Comparison of ENCODE assay signal across 15 cellular contexts in genomic region chr1:215466361-215466760, GRCh38.
DNase-seq lines count a peak whose midpoint lies in the region; ATAC-seq and TF ChIP-seq lines count a peak whose summit lies in the region.
"Had no signal": no experiment of that assay in that cellular context is flagged by ENCODE, and none has a peak within 500 bp of the region (broad histone marks: within the 10 kb centered on the region; RNA-seq: fewer than 3 reads in every experiment).

No MANE protein-coding gene starts in this region.

- no peaks in the 10 kb centered on the region for H3K27me3 Mint-ChIP-seq in GM23338 (ENCODE audit: insufficient read depth, low read depth, poor library complexity)
- H3K27me3 Mint-ChIP-seq in activated T-cell treated with anti-CD3 and anti-CD28 coated beads, Interleukin-2, amount 50 U/mL, for 4 hours (ENCODE audit: low read depth) = peaks cover 3% of the 10 kb centered on the region

- no peaks in the 10 kb centered on the region for H4K20me1 ChIP-seq in GM23338 (replicated peaks; ENCODE audit: insufficient read depth)

- POLR2A ChIA-PET in GM10248 (lab: Yijun Ruan, JAX) = no interaction called here

- ATAC-seq in GM23338 = no peak; the same call in 2 of the 3 replicates
- ATAC-seq in activated T-cell treated with anti-CD3 and anti-CD28 coated beads, Interleukin-2, amount 50 U/mL, for 4 hours = no peak
- ATAC-seq: GM12878, HCT116 had no signal

- no peaks in the 10 kb centered on the region for H3K9me3 Mint-ChIP-seq in GM23338
- no peaks in the 10 kb centered on the region for H3K9me3 Mint-ChIP-seq in activated T-cell treated with anti-CD3 and anti-CD28 coated beads, Interleukin-2, amount 50 U/mL, for 4 hours

- DNase-seq in GM23338 (ENCODE audit: low spot score) (peak; percentile 9), HAP-1 (ENCODE audit: low spot score in 2 of 2) (peak; percentile 12 to 82), NCI-H774 (lab: John Stamatoyannopoulos, UW) (peak; percentile 28), brain microvascular endothelial cell (no peak), GM10248 (ENCODE audit: extremely low spot score) (no peak)
- DNase-seq in activated T-cell treated with anti-CD3 and anti-CD28 coated beads, Interleukin-2, amount 50 U/mL, for 4 hours = no peak
- DNase-seq: C1 segment of cervical spinal cord; Calu3; CD4-positive, alpha-beta memory T cell; COR-L47; DMS153; DND-41; GOT3 had no signal

- H3K27me3 ChIP-seq in GM23338 (ENCODE audit: insufficient read depth) (no peaks in the 10 kb centered on the region), HAP-1 (ENCODE audit: low read depth) (no peaks in the 10 kb centered on the region), brain microvascular endothelial cell (replicated peaks) (no peaks in the 10 kb centered on the region)

- H3K4me3 Mint-ChIP-seq in GM23338 = no peak overlapping the region
- no peak overlapping the region for H3K4me3 Mint-ChIP-seq in activated T-cell treated with anti-CD3 and anti-CD28 coated beads, Interleukin-2, amount 50 U/mL, for 4 hours
- H3K4me3 Mint-ChIP-seq: CD4-positive, alpha-beta memory T cell had no signal

- H3K36me3 Mint-ChIP-seq in GM23338 (ENCODE audit: low read depth) = no peaks in the 10 kb centered on the region
- H3K36me3 Mint-ChIP-seq in activated T-cell treated with anti-CD3 and anti-CD28 coated beads, Interleukin-2, amount 50 U/mL, for 4 hours (ENCODE audit: insufficient read depth) = no peaks in the 10 kb centered on the region
- H3K36me3 Mint-ChIP-seq: CD4-positive, alpha-beta memory T cell had no signal

- peaks cover 4% of the 10 kb centered on the region for H3K4me1 Mint-ChIP-seq in GM23338
- H3K4me1 Mint-ChIP-seq in activated T-cell treated with anti-CD3 and anti-CD28 coated beads, Interleukin-2, amount 50 U/mL, for 4 hours (ENCODE audit: low read depth) = no peaks in the 10 kb centered on the region
- H3K4me1 Mint-ChIP-seq: CD4-positive, alpha-beta memory T cell had no signal

- no peak overlapping the region for H3K4me2 ChIP-seq in GM23338

- in situ Hi-C loops in HAP-1 (cut with MboI; ENCODE audit: low sequenced_read_pairs) (no loop called here), brain microvascular endothelial cell (cut with HindIII; ENCODE audit: low pct_ligation_motif_present, low sequenced_read_pairs) (no loop called here)

- H3K27ac Mint-ChIP-seq in GM23338 = no peak overlapping the region
- H3K27ac Mint-ChIP-seq: CD4-positive, alpha-beta memory T cell had no signal

- TF ChIP-seq CTCF in GM23338 (conservative IDR thresholded peaks at IDR 0.05; ENCODE audit: low read depth in 2 of 2) = no peak
- no peak for TF ChIP-seq CTCF in brain microvascular endothelial cell (IDR thresholded peaks at IDR 0.05; ENCODE audit: low read depth, low read length, missing control alignments)
- TF ChIP-seq CTCF in GM10248 (IDR thresholded peaks at IDR 0.05; ENCODE audit: control extremely low read depth, extremely low read depth, low read depth, missing control alignments) = no peak

- no peaks in the 10 kb centered on the region for H3F3A ChIP-seq in GM23338 (replicated peaks; ENCODE audit: low read depth)

- CTCF ChIA-PET in GM10248 (lab: Yijun Ruan, JAX) = no interaction called here

- H3K4me3 ChIP-seq in GM23338 (no peak overlapping the region), HAP-1 (no peak overlapping the region), brain microvascular endothelial cell (ENCODE audit: low read depth, low read length) (no peak overlapping the region)
- H3K4me3 ChIP-seq: GM12878 had no signal

- H3K9me2 ChIP-seq in GM23338 (ENCODE audit: insufficient read depth) = no peaks in the 10 kb centered on the region

- H3K4me1 ChIP-seq in GM23338 (ENCODE audit: insufficient read depth) (0 out of 2 replicates have a peak, but pooled peaks cover 4% of the 10 kb centered on the region), HAP-1 (peaks cover 8% of the 10 kb centered on the region; the same call in 1 of the 2 replicates)

- H3K27ac ChIP-seq in GM23338 (ENCODE audit: low read depth) (no peak overlapping the region), brain microvascular endothelial cell (no peak overlapping the region)

- no peaks in the 10 kb centered on the region; the same call in 1 of the 2 replicates for H3K9me3 ChIP-seq in HAP-1

- H3K36me3 ChIP-seq in GM23338 (ENCODE audit: insufficient read depth) = no peaks in the 10 kb centered on the region
- H3K36me3 ChIP-seq in HAP-1 (replicated peaks) = no peaks in the 10 kb centered on the region
- H3K36me3 ChIP-seq in brain microvascular endothelial cell (replicated peaks) = no peaks in the 10 kb centered on the region

- H2AFZ ChIP-seq in GM23338 = no peak overlapping the region

- no peaks in the 10 kb centered on the region for H3K79me2 ChIP-seq in GM23338 (replicated peaks; ENCODE audit: insufficient read depth)

TF ChIP-seq in GM23338, 12 proteins besides CTCF, POLR2A, EP300 and RAD21 (continues in another document):
- no peak for TF ChIP-seq CREB1 (CRISPR knock-in tag; IDR thresholded peaks at IDR 0.05; ENCODE audit: low read depth)
- TF ChIP-seq, protein P1, sequence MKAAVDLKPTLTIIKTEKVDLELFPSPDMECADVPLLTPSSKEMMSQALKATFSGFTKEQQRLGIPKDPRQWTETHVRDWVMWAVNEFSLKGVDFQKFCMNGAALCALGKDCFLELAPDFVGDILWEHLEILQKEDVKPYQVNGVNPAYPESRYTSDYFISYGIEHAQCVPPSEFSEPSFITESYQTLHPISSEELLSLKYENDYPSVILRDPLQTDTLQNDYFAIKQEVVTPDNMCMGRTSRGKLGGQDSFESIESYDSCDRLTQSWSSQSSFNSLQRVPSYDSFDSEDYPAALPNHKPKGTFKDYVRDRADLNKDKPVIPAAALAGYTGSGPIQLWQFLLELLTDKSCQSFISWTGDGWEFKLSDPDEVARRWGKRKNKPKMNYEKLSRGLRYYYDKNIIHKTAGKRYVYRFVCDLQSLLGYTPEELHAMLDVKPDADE (IDR thresholded peaks at IDR 0.05) = no peak
- TF ChIP-seq ZNF331 (CRISPR knock-in tag; IDR thresholded peaks at IDR 0.05; ENCODE audit: low read depth) = no peak
- no peak for TF ChIP-seq JUNB (IDR thresholded peaks at IDR 0.05; ENCODE audit: unreplicated experiment)
- TF ChIP-seq POLR2AphosphoS5 (IDR thresholded peaks at IDR 0.05; ENCODE audit: low read depth) = no peak
- no peak for TF ChIP-seq ZNF114 (CRISPR knock-in tag; IDR thresholded peaks at IDR 0.05)
- no peak for TF ChIP-seq EZH2phosphoT487 (IDR thresholded peaks at IDR 0.05; ENCODE audit: unreplicated experiment)
- TF ChIP-seq STAT1 (IDR thresholded peaks at IDR 0.05; ENCODE audit: unreplicated experiment) = no peak
- TF ChIP-seq EZH2 (IDR thresholded peaks at IDR 0.05; ENCODE audit: low read depth, unreplicated experiment) = no peak
- TF ChIP-seq NANOG (IDR thresholded peaks at IDR 0.05; ENCODE audit: borderline replicate concordance) = no peak

Comparison
In these comparisons a context has a peak if more than half of its experiments do, and no peak if none do; other contexts are left out.
1. DNase-seq: peak in GM23338 (single experiment), HAP-1 (2 of 2) and NCI-H774 (single experiment); none in brain microvascular endothelial cell (single experiment), activated T-cell treated with anti-CD3 and anti-CD28 coated beads, Interleukin-2, amount 50 U/mL, for 4 hours (single experiment) and GM10248 (single experiment).